ENCODE assay signal across 13 cellular contexts in genomic region chr3:100033184-100033583, GRCh38.
DNase-seq lines count a peak whose midpoint lies in the region; ATAC-seq, FAIRE-seq and TF ChIP-seq lines count a peak whose summit lies in the region.
"Had no signal": no experiment of that assay in that cellular context is flagged by ENCODE, and none has a peak within 500 bp of the region (broad histone marks: within the 10 kb centered on the region; RNA-seq: fewer than 3 reads in every experiment).

No MANE protein-coding gene starts in this region.

- H3K4me1 ChIP-seq in Panc1 (ENCODE audit: control insufficient read depth, insufficient read depth, low read length) (peaks cover 5% of the 10 kb centered on the region; the same call in 1 of the 2 replicates), fibroblast of lung (ENCODE audit: control insufficient read depth, extremely low read depth, insufficient read depth, low read length) (no peaks in the 10 kb centered on the region), pancreas (peaks cover 13 to 23% (median 15%) of the 10 kb centered on the region in 3 donors)

- ATAC-seq in Panc1 (peak; percentile 60; the same call in 1 of the 2 replicates), pancreas (peak; percentile 24 to 85 (median 62)), HG03025 (IDR thresholded peaks at IDR 0.05; ENCODE audit: low FRiP score, unreplicated experiment) (no peak)

- no peaks in the 10 kb centered on the region for H3K79me2 ChIP-seq in fibroblast of lung (ENCODE audit: control insufficient read depth, insufficient read depth, low read length)

- H2AFZ ChIP-seq in fibroblast of lung (ENCODE audit: low read length) = no peak overlapping the region

- H3K9me3 ChIP-seq in Panc1 (ENCODE audit: control insufficient read depth, insufficient read depth, low read depth, low read length) (no peaks in the 10 kb centered on the region), fibroblast of lung (ENCODE audit: control insufficient read depth, insufficient read depth, low read depth, low read length) (no peaks in the 10 kb centered on the region), pancreas (no peaks in the 10 kb centered on the region)

- no TSS peak for BruUV-seq in Panc1 (replicated peaks; lab: Mats Ljungman, UMichigan)

- CTCF ChIA-PET in Panc1 (lab: Charles Lee) = interaction anchor here (0.6 kb wide), 2 partner anchors 201 to 354 kb away, joined by 3 to 4 read pairs; no protein-coding TSS in a partner anchor

- intact Hi-C loops in Panc1 (cut with micrococcal nuclease; ENCODE audit: unreplicated experiment) = no loop called here
- intact Hi-C loops in pancreas (cut with DNase I) = no loop called here

- no peaks in the 10 kb centered on the region for H3K36me3 ChIP-seq in Panc1 (ENCODE audit: control insufficient read depth, insufficient read depth, low read length)
- no peaks in the 10 kb centered on the region for H3K36me3 ChIP-seq in fibroblast of lung (ENCODE audit: control insufficient read depth, insufficient read depth, low read length)
- no peaks in the 10 kb centered on the region for H3K36me3 ChIP-seq in pancreas

- in situ Hi-C loops in Panc1 (cut with HindIII; ENCODE audit: low pct_unique_long_range_greater_than_20kb, low sequenced_read_pairs) = no loop called here

- H4K20me1 ChIP-seq in fibroblast of lung (ENCODE audit: control insufficient read depth, extremely low read depth, insufficient read depth, low read length) = no peaks in the 10 kb centered on the region

- DNase-seq in EL = peak; percentile 36
- DNase-seq in Panc1 (ENCODE audit: low read depth, low spot score) = no peak
- peak; percentile 64 to 99 for DNase-seq in fibroblast of lung (ENCODE audit: low read depth in 2 of 2)
- DNase-seq in pancreas = peak in 1 of 6 donors; percentile 40
- no peak for DNase-seq in dedifferentiated amniotic fluid mesenchymal stem cell (ENCODE audit: extremely low spot score)
- no peak for DNase-seq in medulla oblongata (ENCODE audit: extremely low spot score)
- DNase-seq in hypothalamus (lab: John Stamatoyannopoulos, UW) = no peak
- DNase-seq: activated CD4-positive, alpha-beta memory T cell treated with anti-CD3 and anti-CD28 coated beads for 36 hours; activated naive CD4-positive, alpha-beta T cell treated with anti-CD3 and anti-CD28 coated beads, Interleukin-2, amount 50 U/mL, for 16 hours; CD4-positive, CD25-positive, alpha-beta regulatory T cell; NCI-H1436 treated with DMSO at 0.1 percent for 48 hours; stimulated activated CD4-positive, alpha-beta T cell treated with anti-CD3 and anti-CD28 coated beads, Interleukin-15, amount 100 ng/mL, for 24 hours had no signal

- H3K27ac ChIP-seq in Panc1 (ENCODE audit: low read length) (0 out of 2 replicates have a peak overlapping the region, but pooled peaks have one; percentile 46), fibroblast of lung (ENCODE audit: insufficient read depth, low read length) (no peak overlapping the region), pancreas (peak overlapping the region in 1 of 4 donors; percentile 52)

- no peak for TF ChIP-seq CTCF in Panc1 (IDR thresholded peaks at IDR 0.05)
- no peak for TF ChIP-seq CTCF in fibroblast of lung (conservative IDR thresholded peaks at IDR 0.05 in 1 of 2, IDR thresholded peaks at IDR 0.05 in 1 of 2; ENCODE audit: low read depth in 1 of 2, low read length in 2 of 2)
- no peak for TF ChIP-seq CTCF in pancreas (IDR thresholded peaks at IDR 0.05)

- no peak overlapping the region for H3K9ac ChIP-seq in fibroblast of lung (ENCODE audit: insufficient read depth, low read length)

- no peak for FAIRE-seq in pancreas (lab: Jason Lieb, UNC)

- POLR2A ChIA-PET in Panc1 (lab: Charles Lee) = interaction anchor here (0.5 kb wide), 1 partner anchor 196 kb away, joined by 4 read pairs; no protein-coding TSS in a partner anchor

- no peak overlapping the region for H3K4me2 ChIP-seq in fibroblast of lung (ENCODE audit: extremely low read depth, insufficient read depth, low read length)

- 9 to 10% methylated on average over 1 of the region's 1 CpG for WGBS in pancreas, 2 donors

- H3K4me3 ChIP-seq in Panc1 (ENCODE audit: low read depth in 2 of 2, low read length in 2 of 2) = no peak overlapping the region
- no peak overlapping the region for H3K4me3 ChIP-seq in fibroblast of lung (replicated peaks in 1 of 4; ENCODE audit: control extremely low read depth in 1 of 4, insufficient read depth in 1 of 4, low read depth in 3 of 4, low read length in 4 of 4)
- H3K4me3 ChIP-seq in pancreas = no peak overlapping the region

- no peaks in the 10 kb centered on the region for H3K27me3 ChIP-seq in Panc1 (ENCODE audit: control insufficient read depth, insufficient read depth, low read length)
- no peaks in the 10 kb centered on the region for H3K27me3 ChIP-seq in fibroblast of lung (ENCODE audit: control insufficient read depth, insufficient read depth, low read length)
- no peaks in the 10 kb centered on the region for H3K27me3 ChIP-seq in pancreas

Comparison
In these comparisons a context has a peak if more than half of its experiments do, and no peak if none do; other contexts are left out.
1. DNase-seq: peak in EL (single experiment) and fibroblast of lung (2 of 2); none in Panc1 (single experiment), dedifferentiated amniotic fluid mesenchymal stem cell (single experiment), medulla oblongata (single experiment) and hypothalamus (0 of 51).